ENCODE assay signal across 1 cellular context in the genomic region with DNA sequence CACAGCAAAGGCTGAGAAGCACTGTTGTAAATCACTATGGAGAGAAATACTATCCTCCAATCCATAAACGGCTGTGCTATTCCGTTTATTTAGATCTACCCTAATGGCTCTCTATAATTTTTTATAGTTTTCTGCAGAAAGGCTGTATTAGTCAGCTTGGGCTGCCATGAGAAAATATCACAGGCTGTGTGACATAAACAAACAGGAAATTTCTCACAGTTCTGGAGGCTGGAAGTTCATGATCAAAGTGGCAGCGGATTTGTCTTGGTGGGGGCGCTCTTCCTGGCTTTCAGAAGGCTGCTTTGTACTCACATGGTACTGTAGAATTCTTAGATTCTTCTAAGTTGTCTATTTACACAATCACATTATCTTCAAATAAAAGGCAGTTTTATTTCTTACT.
TF ChIP-seq lines count a peak whose summit lies in the region.

No MANE protein-coding gene starts in this region.

TF ChIP-seq in IMR-90, 13 proteins besides CTCF, POLR2A, EP300 and RAD21:
- no peak for TF ChIP-seq USF2 (IDR thresholded peaks at IDR 0.05; ENCODE audit: low read depth, low read length)
- TF ChIP-seq SMC3 (IDR thresholded peaks at IDR 0.05; ENCODE audit: low read depth, low read length) = no peak
- TF ChIP-seq CEBPB (IDR thresholded peaks at IDR 0.05; ENCODE audit: low read depth, low read length) = no peak
- no peak for TF ChIP-seq RCOR1 (IDR thresholded peaks at IDR 0.05; ENCODE audit: insufficient replicate concordance, low read length)
- no peak for TF ChIP-seq MAZ (IDR thresholded peaks at IDR 0.05; ENCODE audit: borderline replicate concordance, low read depth, low read length)
- TF ChIP-seq MAFK (IDR thresholded peaks at IDR 0.05; ENCODE audit: low read depth, low read length) = no peak
- TF ChIP-seq, protein P1, sequence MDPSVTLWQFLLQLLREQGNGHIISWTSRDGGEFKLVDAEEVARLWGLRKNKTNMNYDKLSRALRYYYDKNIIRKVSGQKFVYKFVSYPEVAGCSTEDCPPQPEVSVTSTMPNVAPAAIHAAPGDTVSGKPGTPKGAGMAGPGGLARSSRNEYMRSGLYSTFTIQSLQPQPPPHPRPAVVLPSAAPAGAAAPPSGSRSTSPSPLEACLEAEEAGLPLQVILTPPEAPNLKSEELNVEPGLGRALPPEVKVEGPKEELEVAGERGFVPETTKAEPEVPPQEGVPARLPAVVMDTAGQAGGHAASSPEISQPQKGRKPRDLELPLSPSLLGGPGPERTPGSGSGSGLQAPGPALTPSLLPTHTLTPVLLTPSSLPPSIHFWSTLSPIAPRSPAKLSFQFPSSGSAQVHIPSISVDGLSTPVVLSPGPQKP (IDR thresholded peaks at IDR 0.05; ENCODE audit: borderline replicate concordance, low read depth, low read length) = no peak
TF ChIP-seq in IMR-90: peak in this region for 0.
